23 cellular contexts compared by ENCODE assay signal in the genomic region with DNA sequence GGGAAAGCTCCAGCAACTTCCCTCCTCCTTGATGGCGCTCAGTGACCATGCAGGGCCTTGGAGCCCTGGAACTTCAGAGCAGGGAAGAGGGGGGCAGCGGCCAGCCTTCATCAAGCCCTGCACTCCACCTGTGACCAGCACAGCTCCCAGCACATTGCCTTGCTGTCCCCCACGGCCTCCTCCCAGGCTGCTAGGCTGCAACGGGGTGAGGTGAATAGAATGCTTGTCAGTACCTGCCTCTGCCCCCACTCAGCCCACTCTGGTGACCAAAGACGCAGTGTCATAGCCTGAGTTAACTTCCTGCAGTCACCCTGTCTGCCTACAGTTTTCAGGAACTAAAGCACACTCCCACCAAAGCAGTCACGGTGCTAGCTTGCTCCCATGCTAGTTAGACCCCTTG.
"Had no signal": no experiment of that assay in that cellular context is flagged by ENCODE, and none has a peak within 500 bp of the region (broad histone marks: within the 10 kb centered on the region; RNA-seq: fewer than 3 reads in every experiment).

No MANE protein-coding gene starts in this region.

- H3K36me3 Mint-ChIP-seq: activated CD8-positive, alpha-beta memory T cell treated with anti-CD3 and anti-CD28 coated beads, Interleukin-2, amount 10 ng/mL, durations not matched to agents 7 days and 5 days had no signal

- ATAC-seq: activated CD8-positive, alpha-beta memory T cell treated with anti-CD3 and anti-CD28 coated beads, Interleukin-2, amount 10 ng/mL, durations not matched to agents 7 days and 5 days; activated naive CD8-positive, alpha-beta T cell treated with anti-CD3 and anti-CD28 coated beads, Interleukin-2, amount 50 U/mL, for 24 hours had no signal

- H3K9me3 ChIP-seq: esophagus squamous epithelium, suprapubic skin, transverse colon, vagina had no signal

- FAIRE-seq: TTC549 had no signal

- H3K27me3 Mint-ChIP-seq: activated CD8-positive, alpha-beta memory T cell treated with anti-CD3 and anti-CD28 coated beads, Interleukin-2, amount 10 ng/mL, durations not matched to agents 7 days and 5 days; activated naive CD8-positive, alpha-beta T cell treated with anti-CD3 and anti-CD28 coated beads, Interleukin-2, amount 50 U/mL, for 24 hours; central memory CD8-positive, alpha-beta T cell had no signal

- H3K4me1 Mint-ChIP-seq: activated CD8-positive, alpha-beta memory T cell treated with anti-CD3 and anti-CD28 coated beads, Interleukin-2, amount 10 ng/mL, durations not matched to agents 7 days and 5 days; central memory CD8-positive, alpha-beta T cell; immature natural killer cell had no signal

- H3K27me3 ChIP-seq: brain microvascular endothelial cell, esophagus squamous epithelium, suprapubic skin, transverse colon, vagina had no signal

- H3K27ac ChIP-seq: brain microvascular endothelial cell, vagina had no signal

- H3K36me3 ChIP-seq: brain microvascular endothelial cell, esophagus squamous epithelium, suprapubic skin, transverse colon, vagina had no signal

- H3K4me3 Mint-ChIP-seq: activated CD8-positive, alpha-beta memory T cell treated with anti-CD3 and anti-CD28 coated beads, Interleukin-2, amount 10 ng/mL, durations not matched to agents 7 days and 5 days; activated naive CD4-positive, alpha-beta T cell treated with anti-CD3 and anti-CD28 coated beads for 36 hours; activated naive CD8-positive, alpha-beta T cell treated with anti-CD3 and anti-CD28 coated beads, Interleukin-2, amount 50 U/mL, for 24 hours; central memory CD8-positive, alpha-beta T cell; immature natural killer cell; nephron; T-helper 2 cell treated with Interferon-gamma antibody and Interleukin-4, amounts not matched to agents 5 μg/mL and 100 μg/mL, for 36 hours had no signal

- DNase-seq: activated CD4-positive, alpha-beta T cell treated with anti-CD3 and anti-CD28 coated beads, Interleukin-2, amount 50 U/mL, for 48 hours; activated CD8-positive, alpha-beta memory T cell treated with anti-CD3 and anti-CD28 coated beads, Interleukin-2, amount 10 ng/mL, durations not matched to agents 7 days and 5 days; activated naive CD4-positive, alpha-beta T cell treated with anti-CD3 and anti-CD28 coated beads for 36 hours; activated naive CD8-positive, alpha-beta T cell treated with anti-CD3 and anti-CD28 coated beads, Interleukin-2, amount 50 U/mL, for 24 hours; anterior cingulate cortex; brain microvascular endothelial cell; cortex of kidney; effector CD8-positive, alpha-beta T cell; esophagus squamous epithelium; immature natural killer cell; kidney glomerular epithelial cell; left ventricle myocardium superior; retina; stimulated activated CD4-positive, alpha-beta T cell treated with anti-CD3 and anti-CD28 coated beads, Interleukin-2, amount 100 ng/mL, for 24 hours; stimulated activated naive CD4-positive, alpha-beta T cell treated with Interleukin-2 at 50 U/mL for 16 hours; transverse colon had no signal

- H3K27ac Mint-ChIP-seq: activated CD8-positive, alpha-beta memory T cell treated with anti-CD3 and anti-CD28 coated beads, Interleukin-2, amount 10 ng/mL, durations not matched to agents 7 days and 5 days; activated naive CD4-positive, alpha-beta T cell treated with anti-CD3 and anti-CD28 coated beads for 36 hours; activated naive CD8-positive, alpha-beta T cell treated with anti-CD3 and anti-CD28 coated beads, Interleukin-2, amount 50 U/mL, for 24 hours; activated T-helper 2 cell treated with anti-CD3 and anti-CD28 coated beads, Interferon-gamma antibody, Interleukin-2, Interleukin-4, amounts not matched to agents 10 μg/mL and 5 μg/mL and 100 μg/mL, durations not matched to agents 14 hours and 24 hours and 36 hours; immature natural killer cell; T-helper 2 cell treated with Interferon-gamma antibody and Interleukin-4, amounts not matched to agents 5 μg/mL and 100 μg/mL, for 36 hours had no signal

- H3K9me3 Mint-ChIP-seq: activated naive CD4-positive, alpha-beta T cell treated with anti-CD3 and anti-CD28 coated beads for 36 hours; activated naive CD8-positive, alpha-beta T cell treated with anti-CD3 and anti-CD28 coated beads, Interleukin-2, amount 50 U/mL, for 24 hours; activated T-helper 2 cell treated with anti-CD3 and anti-CD28 coated beads, Interferon-gamma antibody, Interleukin-2, Interleukin-4, amounts not matched to agents 10 μg/mL and 5 μg/mL and 100 μg/mL, durations not matched to agents 14 hours and 24 hours and 36 hours; central memory CD8-positive, alpha-beta T cell; immature natural killer cell; nephron; T-helper 2 cell treated with Interferon-gamma antibody and Interleukin-4, amounts not matched to agents 5 μg/mL and 100 μg/mL, for 36 hours had no signal

- H3K4me3 ChIP-seq: esophagus squamous epithelium, suprapubic skin, transverse colon, vagina had no signal
